ENCODE assay signal across 2 cellular contexts in genomic region chr3:150243466-150243865, GRCh38.
TF ChIP-seq lines count a peak whose summit lies in the region.

No MANE protein-coding gene starts in this region.

TF ChIP-seq in liver, 16 proteins besides CTCF, POLR2A, EP300 and RAD21 (continued from another document):
- TF ChIP-seq, protein P1, sequence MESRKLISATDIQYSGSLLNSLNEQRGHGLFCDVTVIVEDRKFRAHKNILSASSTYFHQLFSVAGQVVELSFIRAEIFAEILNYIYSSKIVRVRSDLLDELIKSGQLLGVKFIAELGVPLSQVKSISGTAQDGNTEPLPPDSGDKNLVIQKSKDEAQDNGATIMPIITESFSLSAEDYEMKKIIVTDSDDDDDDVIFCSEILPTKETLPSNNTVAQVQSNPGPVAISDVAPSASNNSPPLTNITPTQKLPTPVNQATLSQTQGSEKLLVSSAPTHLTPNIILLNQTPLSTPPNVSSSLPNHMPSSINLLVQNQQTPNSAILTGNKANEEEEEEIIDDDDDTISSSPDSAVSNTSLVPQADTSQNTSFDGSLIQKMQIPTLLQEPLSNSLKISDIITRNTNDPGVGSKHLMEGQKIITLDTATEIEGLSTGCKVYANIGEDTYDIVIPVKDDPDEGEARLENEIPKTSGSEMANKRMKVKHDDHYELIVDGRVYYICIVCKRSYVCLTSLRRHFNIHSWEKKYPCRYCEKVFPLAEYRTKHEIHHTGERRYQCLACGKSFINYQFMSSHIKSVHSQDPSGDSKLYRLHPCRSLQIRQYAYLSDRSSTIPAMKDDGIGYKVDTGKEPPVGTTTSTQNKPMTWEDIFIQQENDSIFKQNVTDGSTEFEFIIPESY (IDR thresholded peaks at IDR 0.05) = no peak
- TF ChIP-seq MAX (IDR thresholded peaks at IDR 0.05) (no peak), FOXA1 (IDR thresholded peaks at IDR 0.05) (no peak), NR2F2 (IDR thresholded peaks at IDR 0.05) (no peak), HNF4A (conservative IDR thresholded peaks at IDR 0.05) (peak; percentile 11 to 29), SP1 (IDR thresholded peaks at IDR 0.05) (peak; percentile 15), ATF3 (IDR thresholded peaks at IDR 0.05) (no peak), FOXA2 (IDR thresholded peaks at IDR 0.05) (no peak), JUND (IDR thresholded peaks at IDR 0.05) (no peak), GABPA (IDR thresholded peaks at IDR 0.05 in 1 of 2, conservative IDR thresholded peaks at IDR 0.05 in 1 of 2) (no peak), TAF1 (conservative IDR thresholded peaks at IDR 0.05) (no peak), REST (IDR thresholded peaks at IDR 0.05) (no peak), HNF4G (IDR thresholded peaks at IDR 0.05) (no peak), RXRA (IDR thresholded peaks at IDR 0.05) (no peak)
TF ChIP-seq in liver: peak in this region for 3.

TF ChIP-seq in HepG2, 621 proteins besides CTCF, POLR2A, EP300 and RAD21 (continued from another document):
- TF ChIP-seq, protein P2, sequence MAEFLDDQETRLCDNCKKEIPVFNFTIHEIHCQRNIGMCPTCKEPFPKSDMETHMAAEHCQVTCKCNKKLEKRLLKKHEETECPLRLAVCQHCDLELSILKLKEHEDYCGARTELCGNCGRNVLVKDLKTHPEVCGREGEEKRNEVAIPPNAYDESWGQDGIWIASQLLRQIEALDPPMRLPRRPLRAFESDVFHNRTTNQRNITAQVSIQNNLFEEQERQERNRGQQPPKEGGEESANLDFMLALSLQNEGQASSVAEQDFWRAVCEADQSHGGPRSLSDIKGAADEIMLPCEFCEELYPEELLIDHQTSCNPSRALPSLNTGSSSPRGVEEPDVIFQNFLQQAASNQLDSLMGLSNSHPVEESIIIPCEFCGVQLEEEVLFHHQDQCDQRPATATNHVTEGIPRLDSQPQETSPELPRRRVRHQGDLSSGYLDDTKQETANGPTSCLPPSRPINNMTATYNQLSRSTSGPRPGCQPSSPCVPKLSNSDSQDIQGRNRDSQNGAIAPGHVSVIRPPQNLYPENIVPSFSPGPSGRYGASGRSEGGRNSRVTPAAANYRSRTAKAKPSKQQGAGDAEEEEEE (CRISPR knock-in tag; IDR thresholded peaks at IDR 0.05; ENCODE audit: borderline replicate concordance) = no peak
